ENCODE assay signal across 8 cellular contexts in genomic region chr12:50924439-50925341, GRCh38. TPM values are rescaled to one million over a fixed set of nuclear protein-coding genes. Genes with fewer than 3 reads are reported as not detected.
DNase-seq lines count a peak whose midpoint lies in the region; ATAC-seq and TF ChIP-seq lines count a peak whose summit lies in the region.

No MANE protein-coding gene starts in this region.

- no peaks in the 10 kb centered on the region for H3K9me3 Mint-ChIP-seq in activated naive CD4-positive, alpha-beta T cell treated with anti-CD3 and anti-CD28 coated beads, Interleukin-2, amount 10 ng/mL, durations not matched to agents 7 days and 5 days
- H3K9me3 Mint-ChIP-seq in chondrocyte (ENCODE audit: low read depth), result no peaks in the 10 kb centered on the region

- peak overlapping the region; percentile 84 for H3K27ac ChIP-seq in HEK293 (ENCODE audit: extremely low read depth, low read depth, low read length)
- peak overlapping the region; percentile 79 for H3K27ac ChIP-seq in RWPE2 (ENCODE audit: poor library complexity, severe bottlenecking)
- H3K27ac ChIP-seq in skin epidermis, result peak overlapping the region in 20 of 21 experiments; percentile 50 to 94 (median 80)

- H3K4me3 ChIP-seq in HEK293 (ENCODE audit: low read depth, low read length) (peak overlapping the region; percentile 33), RWPE2 (ENCODE audit: severe bottlenecking) (peak overlapping the region; percentile 19), skin epidermis (peak overlapping the region; percentile 34 to 56 (median 49))

- peaks cover 28% of the 10 kb centered on the region for H3K4me1 Mint-ChIP-seq in activated naive CD4-positive, alpha-beta T cell treated with anti-CD3 and anti-CD28 coated beads, Interleukin-2, amount 10 ng/mL, durations not matched to agents 7 days and 5 days
- peaks cover 43% of the 10 kb centered on the region for H3K4me1 Mint-ChIP-seq in chondrocyte (ENCODE audit: low read depth)

- CTCF ChIA-PET in activated naive CD4-positive, alpha-beta T cell treated with anti-CD3 and anti-CD28 coated beads, Interleukin-2, amount 10 ng/mL, durations not matched to agents 7 days and 5 days (lab: Charles Lee), result interaction anchor here (0.5 to 1.6 kb wide), 2 partner anchors 62 to 159 kb away, joined by 3 to 5 read pairs; no protein-coding TSS in a partner anchor
- CTCF ChIA-PET in HEK293 (lab: Yijun Ruan, JAX), result interaction anchor here (0.6 to 0.8 kb wide), 2 partner anchors 36 to 62 kb away, joined by 3 to 4 read pairs; no protein-coding TSS in a partner anchor

- H3K9me3 ChIP-seq in HEK293 (ENCODE audit: control insufficient read depth, insufficient read depth, low read depth, low read length) (no peaks in the 10 kb centered on the region), RWPE2 (ENCODE audit: severe bottlenecking) (no peaks in the 10 kb centered on the region)

- H3K36me3 Mint-ChIP-seq in activated naive CD4-positive, alpha-beta T cell treated with anti-CD3 and anti-CD28 coated beads, Interleukin-2, amount 10 ng/mL, durations not matched to agents 7 days and 5 days, result no peaks in the 10 kb centered on the region
- peaks cover 2% of the 10 kb centered on the region for H3K36me3 Mint-ChIP-seq in chondrocyte (ENCODE audit: low read depth)

- 0 out of 2 replicates have a peak, but pooled peaks have one; percentile 0 for TF ChIP-seq CTCF in HEK293 (tag by site-specific recombination; IDR thresholded peaks at IDR 0.05)
- TF ChIP-seq CTCF in RWPE2 (IDR thresholded peaks at IDR 0.05; ENCODE audit: poor library complexity, severe bottlenecking), result no peak
- no peak for TF ChIP-seq CTCF in chondrocyte (IDR thresholded peaks at IDR 0.05)

- H3K27ac Mint-ChIP-seq in activated naive CD4-positive, alpha-beta T cell treated with anti-CD3 and anti-CD28 coated beads, Interleukin-2, amount 10 ng/mL, durations not matched to agents 7 days and 5 days, result no peak overlapping the region
- peak overlapping the region; percentile 88 for H3K27ac Mint-ChIP-seq in chondrocyte (ENCODE audit: unreplicated experiment)

- H3K4me1 ChIP-seq in HEK293 (ENCODE audit: control insufficient read depth, insufficient read depth, low read length) (peaks cover 4% of the 10 kb centered on the region), RWPE2 (ENCODE audit: insufficient read depth, poor library complexity, severe bottlenecking) (peaks cover 8% of the 10 kb centered on the region)

- peak; percentile 79 for ATAC-seq in RWPE2 (ENCODE audit: low read depth)

- no peaks in the 10 kb centered on the region for H3K27me3 ChIP-seq in RWPE2 (ENCODE audit: insufficient read depth, poor library complexity, severe bottlenecking)

- peaks cover 9% of the 10 kb centered on the region for H3K27me3 Mint-ChIP-seq in activated naive CD4-positive, alpha-beta T cell treated with anti-CD3 and anti-CD28 coated beads, Interleukin-2, amount 10 ng/mL, durations not matched to agents 7 days and 5 days
- no peaks in the 10 kb centered on the region for H3K27me3 Mint-ChIP-seq in chondrocyte (ENCODE audit: low read depth)

- peak; percentile 49 for DNase-seq in activated naive CD4-positive, alpha-beta T cell treated with anti-CD3 and anti-CD28 coated beads, Interleukin-2, amount 10 ng/mL, durations not matched to agents 7 days and 5 days
- DNase-seq in activated naive CD4-positive, alpha-beta T cell (lab: John Stamatoyannopoulos, UW), result no peak
- DNase-seq in LoVo (ENCODE audit: low spot score) (peak; percentile 89), RWPE2 (ENCODE audit: low spot score) (no peak), chondrocyte (ENCODE audit: low spot score) (no peak), islet precursor cell (peak; percentile 88)

- H3K4me3 Mint-ChIP-seq in activated naive CD4-positive, alpha-beta T cell treated with anti-CD3 and anti-CD28 coated beads, Interleukin-2, amount 10 ng/mL, durations not matched to agents 7 days and 5 days, result peak overlapping the region; percentile 56
- H3K4me3 Mint-ChIP-seq in chondrocyte (ENCODE audit: unreplicated experiment), result peak overlapping the region; percentile 68

- H3K36me3 ChIP-seq in HEK293 (ENCODE audit: control insufficient read depth in 2 of 2, insufficient read depth in 1 of 2, low read length in 2 of 2) (no peaks in the 10 kb centered on the region; a peak in 1 of 3 replicates), RWPE2 (ENCODE audit: low read depth) (no peaks in the 10 kb centered on the region)

- POLR2A ChIA-PET in HEK293 (lab: Yijun Ruan, JAX), result interaction anchor here (0.6 to 1.6 kb wide), 4 partner anchors 10 to 160 kb away, joined by 3 to 5 read pairs (median 4); partner anchors contain the start of gene SLC11A2

TF ChIP-seq in HEK293, 187 proteins besides CTCF, POLR2A, EP300 and RAD21 (continues in another document):
- peak; percentile 27; the same call in 1 of the 2 replicates for TF ChIP-seq ZNF660 (tag by site-specific recombination; IDR thresholded peaks at IDR 0.05)
- TF ChIP-seq ZBTB10 (tag by site-specific recombination; IDR thresholded peaks at IDR 0.05), result no peak
- peak; percentile 67 for TF ChIP-seq ZNF335 (tag by site-specific recombination; conservative IDR thresholded peaks at IDR 0.05)
- peak; percentile 92 for TF ChIP-seq ZNF362 (tag by site-specific recombination; IDR thresholded peaks at IDR 0.05)
- peak; percentile 94 for TF ChIP-seq ZNF692 (tag by site-specific recombination; IDR thresholded peaks at IDR 0.05)
- TF ChIP-seq KLF1 (tag by site-specific recombination; IDR thresholded peaks at IDR 0.05), result 0 out of 2 replicates have a peak, but pooled peaks have one; percentile 22
- 0 out of 2 replicates have a peak, but pooled peaks have one; percentile 25 for TF ChIP-seq MZF1 (tag by site-specific recombination; IDR thresholded peaks at IDR 0.05; ENCODE audit: borderline replicate concordance)
- TF ChIP-seq FEZF1 (tag by site-specific recombination; IDR thresholded peaks at IDR 0.05), result peak; percentile 51; the same call in 1 of the 2 replicates
- TF ChIP-seq KLF9 (tag by site-specific recombination; IDR thresholded peaks at IDR 0.05; ENCODE audit: low read depth), result no peak
- no peak for TF ChIP-seq ZNF791 (tag by site-specific recombination; IDR thresholded peaks at IDR 0.05)
- no peak for TF ChIP-seq ZNF132 (tag by site-specific recombination; IDR thresholded peaks at IDR 0.05; ENCODE audit: borderline replicate concordance)
- no peak for TF ChIP-seq ZNF202 (tag by site-specific recombination; IDR thresholded peaks at IDR 0.05; ENCODE audit: borderline replicate concordance)
- 0 out of 2 replicates have a peak, but pooled peaks have one; percentile 10 for TF ChIP-seq ZNF843 (tag by site-specific recombination; IDR thresholded peaks at IDR 0.05)
- TF ChIP-seq ZNF626 (tag by site-specific recombination; IDR thresholded peaks at IDR 0.05), result no peak
- no peak for TF ChIP-seq ZNF274 (IDR thresholded peaks at IDR 0.05; ENCODE audit: low read length)
- no peak for TF ChIP-seq ZNF274 (tag by site-specific recombination; IDR thresholded peaks at IDR 0.05; ENCODE audit: borderline replicate concordance)
- peak; percentile 91 for TF ChIP-seq ZBTB17 (tag by site-specific recombination; IDR thresholded peaks at IDR 0.05)
- 0 out of 2 replicates have a peak, but pooled peaks have one; percentile 25 for TF ChIP-seq ZNF394 (tag by site-specific recombination; IDR thresholded peaks at IDR 0.05; ENCODE audit: borderline replicate concordance)

RNA-seq across cellular contexts. Expression of gene HIGD1C, which starts 27.7 kb away (rescaled TPM):
- total RNA-seq in chondrocyte, result not detected in 3 replicates

Comparison
In these comparisons a context has a peak if more than half of its experiments do, and no peak if none do; other contexts are left out.
1. DNase-seq: peak in activated naive CD4-positive, alpha-beta T cell treated with anti-CD3 and anti-CD28 coated beads, Interleukin-2, amount 10 ng/mL, durations not matched to agents 7 days and 5 days (single experiment), LoVo (single experiment) and islet precursor cell (single experiment); none in activated naive CD4-positive, alpha-beta T cell (0 of 4), RWPE2 (single experiment) and chondrocyte (single experiment).
2. Peak in every context shown above with its lines, with median percentiles within 50 percentile points of each other: H3K27ac ChIP-seq and H3K4me3 ChIP-seq.